ENCODE assay signal across 2 cellular contexts in genomic region chr6:72580950-72581349, GRCh38. TPM values are rescaled to one million over a fixed set of nuclear protein-coding genes. Genes with fewer than 3 reads are reported as not detected.
"Had no signal": no experiment of that assay in that cellular context is flagged by ENCODE, and none has a peak within 500 bp of the region (broad histone marks: within the 10 kb centered on the region; RNA-seq: fewer than 3 reads in every experiment).

No MANE protein-coding gene starts in this region.

RNA-seq across cellular contexts. Expression of gene KCNQ5, which starts 40.9 kb away (rescaled TPM):
- total RNA-seq: dermis blood vessel endothelial cell had no signal
- polyA plus RNA-seq: endothelial cell of umbilical vein had no signal
